ENCODE assay signal across 26 cellular contexts in genomic region chr4:56701644-56702043, GRCh38. TPM values are rescaled to one million over a fixed set of nuclear protein-coding genes. Genes with fewer than 3 reads are reported as not detected.
DNase-seq lines count a peak whose midpoint lies in the region; TF ChIP-seq lines count a peak whose summit lies in the region.
"Had no signal": no experiment of that assay in that cellular context is flagged by ENCODE, and none has a peak within 500 bp of the region (broad histone marks: within the 10 kb centered on the region; RNA-seq: fewer than 3 reads in every experiment).

No MANE protein-coding gene starts in this region.

- H3K9ac ChIP-seq in BLaER1 treated with 17β-estradiol and CSF1 and Interleukin-3, amounts not matched to agents 10 nM and 100 nM, result no peak overlapping the region
- no peak overlapping the region for H3K9ac ChIP-seq in MM.1S (ENCODE audit: low read length)
- no peak overlapping the region for H3K9ac ChIP-seq in mesendoderm (ENCODE audit: low read length)

- intact Hi-C loops in activated T-helper 1 cell treated with anti-CD3 and anti-CD28 coated beads, Interleukin-12 subunit alpha, Interleukin-12 subunit beta, Interleukin-2, Interleukin-4 antibody, amounts not matched to agents 30 ng/mL and 10 ng/mL and 1 ng/mL, durations not matched to agents 14 hours and 24 hours and 36 hours (cut with micrococcal nuclease), result no loop called here

- no peak overlapping the region for H3K27ac Mint-ChIP-seq in activated T-helper 1 cell treated with anti-CD3 and anti-CD28 coated beads, Interleukin-12 subunit alpha, Interleukin-12 subunit beta, Interleukin-2, Interleukin-4 antibody, amounts not matched to agents 30 ng/mL and 10 ng/mL and 1 ng/mL, durations not matched to agents 14 hours and 24 hours and 36 hours
- H3K27ac Mint-ChIP-seq: IgD-negative memory B cell had no signal

- H3K27me3 ChIP-seq in BLaER1 treated with 17β-estradiol and CSF1 and Interleukin-3, amounts not matched to agents 10 nM and 100 nM, result no peaks in the 10 kb centered on the region
- H3K27me3 ChIP-seq in MM.1S (replicated peaks; ENCODE audit: insufficient read depth, low read length) (no peaks in the 10 kb centered on the region), WERI-Rb-1 (ENCODE audit: insufficient read depth, low read depth, severe bottlenecking) (no peaks in the 10 kb centered on the region), mesendoderm (ENCODE audit: insufficient read depth, low read length, poor library complexity) (no peaks in the 10 kb centered on the region)
- H3K27me3 ChIP-seq: SJSA1 had no signal

- H3K27me3 Mint-ChIP-seq in activated T-helper 1 cell treated with anti-CD3 and anti-CD28 coated beads, Interleukin-12 subunit alpha, Interleukin-12 subunit beta, Interleukin-2, Interleukin-4 antibody, amounts not matched to agents 30 ng/mL and 10 ng/mL and 1 ng/mL, durations not matched to agents 14 hours and 24 hours and 36 hours (ENCODE audit: insufficient read depth), result peaks cover 7% of the 10 kb centered on the region
- H3K27me3 Mint-ChIP-seq: CD8-positive, alpha-beta memory T cell had no signal

- WGBS in mesendoderm (ENCODE audit: extremely low coverage, insufficient coverage, low lambda C conversion rate), result no CpG with 5 or more reads among the region's 2 CpGs

- no peaks in the 10 kb centered on the region for H3F3A ChIP-seq in MM.1S (ENCODE audit: insufficient read depth, low read length)

- H2BK5ac ChIP-seq in mesendoderm (ENCODE audit: low read length), result no peak overlapping the region

- H3K56ac ChIP-seq in mesendoderm (ENCODE audit: low read length), result no peak overlapping the region

- no peak overlapping the region for H2AK5ac ChIP-seq in mesendoderm (ENCODE audit: low read length)

- no peaks in the 10 kb centered on the region for H3K36me3 Mint-ChIP-seq in activated T-helper 1 cell treated with anti-CD3 and anti-CD28 coated beads, Interleukin-12 subunit alpha, Interleukin-12 subunit beta, Interleukin-2, Interleukin-4 antibody, amounts not matched to agents 30 ng/mL and 10 ng/mL and 1 ng/mL, durations not matched to agents 14 hours and 24 hours and 36 hours (ENCODE audit: low read depth)
- H3K36me3 Mint-ChIP-seq: CD14-positive monocyte; CD8-positive, alpha-beta memory T cell; IgD-negative memory B cell had no signal

- no peak overlapping the region for H3K4ac ChIP-seq in mesendoderm (ENCODE audit: low read depth, low read length)

- no peak overlapping the region for H3K4me3 Mint-ChIP-seq in activated T-helper 1 cell treated with anti-CD3 and anti-CD28 coated beads, Interleukin-12 subunit alpha, Interleukin-12 subunit beta, Interleukin-2, Interleukin-4 antibody, amounts not matched to agents 30 ng/mL and 10 ng/mL and 1 ng/mL, durations not matched to agents 14 hours and 24 hours and 36 hours
- H3K4me3 Mint-ChIP-seq: CD8-positive, alpha-beta memory T cell had no signal

- no peaks in the 10 kb centered on the region for H3K36me3 ChIP-seq in BLaER1 treated with 17β-estradiol and CSF1 and Interleukin-3, amounts not matched to agents 10 nM and 100 nM
- H3K36me3 ChIP-seq in MM.1S (replicated peaks; ENCODE audit: insufficient read depth, low read length), result no peaks in the 10 kb centered on the region
- no peaks in the 10 kb centered on the region for H3K36me3 ChIP-seq in WERI-Rb-1
- H3K36me3 ChIP-seq in mesendoderm (ENCODE audit: control insufficient read depth, insufficient read depth, low read length), result no peaks in the 10 kb centered on the region
- H3K36me3 ChIP-seq: SJSA1 had no signal

- H3K9me3 Mint-ChIP-seq in activated T-helper 1 cell treated with anti-CD3 and anti-CD28 coated beads, Interleukin-12 subunit alpha, Interleukin-12 subunit beta, Interleukin-2, Interleukin-4 antibody, amounts not matched to agents 30 ng/mL and 10 ng/mL and 1 ng/mL, durations not matched to agents 14 hours and 24 hours and 36 hours, result no peaks in the 10 kb centered on the region
- H3K9me3 Mint-ChIP-seq: CD8-positive, alpha-beta memory T cell; IgD-negative memory B cell had no signal

- no peaks in the 10 kb centered on the region for H4K20me1 ChIP-seq in BLaER1 treated with 17β-estradiol and CSF1 and Interleukin-3, amounts not matched to agents 10 nM and 100 nM
- H4K20me1 ChIP-seq in MM.1S (ENCODE audit: insufficient read depth, low read length), result no peaks in the 10 kb centered on the region

- peaks cover 0 to 12% (median 9%) of the 10 kb centered on the region in 10 experiments; a peak in 13 of 20 replicates for H3K4me1 ChIP-seq in BLaER1 treated with 17β-estradiol and CSF1 and Interleukin-3, amounts not matched to agents 10 nM and 100 nM
- H3K4me1 ChIP-seq in MM.1S (ENCODE audit: low read length) (peaks cover 11% of the 10 kb centered on the region), mesendoderm (ENCODE audit: control insufficient read depth, low read depth, low read length) (peaks cover 7% of the 10 kb centered on the region)
- H3K4me1 ChIP-seq: A549, SJSA1 had no signal

- no peaks in the 10 kb centered on the region for H3K79me2 ChIP-seq in MM.1S (ENCODE audit: low read length)
- H3K79me2 ChIP-seq in mesendoderm (ENCODE audit: control insufficient read depth, insufficient read depth, low read length), result no peaks in the 10 kb centered on the region

- H2AFZ ChIP-seq in MM.1S (ENCODE audit: low read length), result peak overlapping the region; percentile 42; the same call in 1 of the 2 replicates
- H2AFZ ChIP-seq: PC-9 had no signal

- H3K9me3 ChIP-seq in BLaER1 treated with 17β-estradiol and CSF1 and Interleukin-3, amounts not matched to agents 10 nM and 100 nM (replicated peaks in 1 of 11), result 0 out of 22 replicates have a peak, but pooled peaks cover 0 to 4% (median 0%) of the 10 kb centered on the region in 11 experiments
- no peaks in the 10 kb centered on the region for H3K9me3 ChIP-seq in MM.1S (replicated peaks; ENCODE audit: insufficient read depth, low read length)
- no peaks in the 10 kb centered on the region for H3K9me3 ChIP-seq in WERI-Rb-1 (ENCODE audit: severe bottlenecking)
- H3K9me3 ChIP-seq: A549, SJSA1 had no signal

- H3K27ac ChIP-seq in BLaER1 treated with 17β-estradiol and CSF1 and Interleukin-3, amounts not matched to agents 10 nM and 100 nM, result no peak overlapping the region
- no peak overlapping the region for H3K27ac ChIP-seq in MM.1S (ENCODE audit: low read length)
- H3K27ac ChIP-seq in WERI-Rb-1, result peak overlapping the region; percentile 87
- no peak overlapping the region for H3K27ac ChIP-seq in mesendoderm (ENCODE audit: low read depth, low read length)
- H3K27ac ChIP-seq: A549, PC-9, SJSA1 had no signal

- DNase-seq in MM.1S (peak; percentile 44), WERI-Rb-1 (peak; percentile 68), mesendoderm (peak; percentile 39), occipital lobe (lab: John Stamatoyannopoulos, UW) (no peak), HUDEP-2 (lab: John Stamatoyannopoulos, UW; ENCODE audit: unreplicated experiment in 76 of 76) (no peak)
- no peak for DNase-seq in activated T-helper 1 cell treated with anti-CD3 and anti-CD28 coated beads, Interleukin-12 subunit alpha, Interleukin-12 subunit beta, Interleukin-2, Interleukin-4 antibody, amounts not matched to agents 30 ng/mL and 10 ng/mL and 1 ng/mL, durations not matched to agents 14 hours and 24 hours and 36 hours (ENCODE audit: low spot score)
- DNase-seq: CD8-positive, alpha-beta memory T cell; DMS 273 treated with DMSO at 0.1 percent for 48 hours; DMS79; EL; GDM1; NCI-H1092; NCI-H1417 treated with DMSO at 0.1 percent for 48 hours; NCI-H1694 treated with DMSO at 0.1 percent for 48 hours; NCI-H2081; NCI-H2227 treated with DMSO at 0.1 percent for 48 hours; NCI-H510A; NCI-H69; PC-9; Right ventricle myocardium superior had no signal

- H3K4me2 ChIP-seq in BLaER1 treated with 17β-estradiol and CSF1 and Interleukin-3, amounts not matched to agents 10 nM and 100 nM, result peak overlapping the region in 8 of 11 experiments; percentile 6 to 55 (median 40); a peak in 13 of 22 replicates
- H3K4me2 ChIP-seq in MM.1S (ENCODE audit: low read depth, low read length) (peak overlapping the region; percentile 48), mesendoderm (ENCODE audit: low read length) (no peak overlapping the region)
- H3K4me2 ChIP-seq: A549, PC-9 had no signal

- no peak overlapping the region for H3K18ac ChIP-seq in mesendoderm (ENCODE audit: low read length)

- H3K9me2 ChIP-seq in MM.1S (replicated peaks; ENCODE audit: insufficient read depth, low read length), result no peaks in the 10 kb centered on the region

- no peak overlapping the region for H4K8ac ChIP-seq in mesendoderm (ENCODE audit: low read depth, low read length)

- no peak overlapping the region for H3K4me3 ChIP-seq in BLaER1 treated with 17β-estradiol and CSF1 and Interleukin-3, amounts not matched to agents 10 nM and 100 nM
- no peak overlapping the region for H3K4me3 ChIP-seq in MM.1S (ENCODE audit: low read length)
- no peak overlapping the region for H3K4me3 ChIP-seq in WERI-Rb-1 (ENCODE audit: low read depth, low read length)
- no peak overlapping the region for H3K4me3 ChIP-seq in mesendoderm (ENCODE audit: low read length)
- H3K4me3 ChIP-seq: A549, PC-9, SJSA1 had no signal

- H2BK120ac ChIP-seq in mesendoderm (ENCODE audit: low read depth, low read length), result no peak overlapping the region

- H2BK15ac ChIP-seq in mesendoderm (replicated peaks; ENCODE audit: low read depth), result no peak overlapping the region

- H3K79me1 ChIP-seq in mesendoderm (ENCODE audit: low read length), result no peaks in the 10 kb centered on the region

- TF ChIP-seq CTCF in MM.1S (IDR thresholded peaks at IDR 0.05; ENCODE audit: low read length), result no peak
- TF ChIP-seq CTCF in WERI-Rb-1 (IDR thresholded peaks at IDR 0.05; ENCODE audit: low read depth, low read length), result no peak

- no peak overlapping the region for H4K5ac ChIP-seq in mesendoderm (ENCODE audit: low read length)

- H3K4me1 Mint-ChIP-seq in activated T-helper 1 cell treated with anti-CD3 and anti-CD28 coated beads, Interleukin-12 subunit alpha, Interleukin-12 subunit beta, Interleukin-2, Interleukin-4 antibody, amounts not matched to agents 30 ng/mL and 10 ng/mL and 1 ng/mL, durations not matched to agents 14 hours and 24 hours and 36 hours (ENCODE audit: low read depth), result no peaks in the 10 kb centered on the region

- no peak overlapping the region for H3K23ac ChIP-seq in mesendoderm (ENCODE audit: low read length)

RNA-seq across cellular contexts. Expression of gene HOPX, which starts 20.5 kb away (rescaled TPM):
- 0.60 TPM for polyA plus RNA-seq in mesendoderm (2013, experiment 1 of 2)
- polyA plus RNA-seq in mesendoderm (2013, experiment 2 of 2), result 0.43 TPM
- total RNA-seq in activated T-helper 1 cell treated with anti-CD3 and anti-CD28 coated beads, Interleukin-12 subunit alpha, Interleukin-12 subunit beta, Interleukin-2, Interleukin-4 antibody, amounts not matched to agents 30 ng/mL and 10 ng/mL and 1 ng/mL, durations not matched to agents 14 hours and 24 hours and 36 hours, result 121 and 128 TPM in 2 replicates
- 79.2 TPM for total RNA-seq in occipital lobe
- total RNA-seq: RPMI7951 had no signal
- polyA plus RNA-seq: A549 had no signal

Comparison
In these comparisons a context has a peak if more than half of its experiments do, and no peak if none do; other contexts are left out.
1. DNase-seq: peak in MM.1S (single experiment), WERI-Rb-1 (single experiment) and mesendoderm (single experiment); none in activated T-helper 1 cell treated with anti-CD3 and anti-CD28 coated beads, Interleukin-12 subunit alpha, Interleukin-12 subunit beta, Interleukin-2, Interleukin-4 antibody, amounts not matched to agents 30 ng/mL and 10 ng/mL and 1 ng/mL, durations not matched to agents 14 hours and 24 hours and 36 hours (single experiment), occipital lobe (single experiment) and HUDEP-2 (0 of 76).